Comparison of ENCODE assay signal across 23 cellular contexts in the genomic region with DNA sequence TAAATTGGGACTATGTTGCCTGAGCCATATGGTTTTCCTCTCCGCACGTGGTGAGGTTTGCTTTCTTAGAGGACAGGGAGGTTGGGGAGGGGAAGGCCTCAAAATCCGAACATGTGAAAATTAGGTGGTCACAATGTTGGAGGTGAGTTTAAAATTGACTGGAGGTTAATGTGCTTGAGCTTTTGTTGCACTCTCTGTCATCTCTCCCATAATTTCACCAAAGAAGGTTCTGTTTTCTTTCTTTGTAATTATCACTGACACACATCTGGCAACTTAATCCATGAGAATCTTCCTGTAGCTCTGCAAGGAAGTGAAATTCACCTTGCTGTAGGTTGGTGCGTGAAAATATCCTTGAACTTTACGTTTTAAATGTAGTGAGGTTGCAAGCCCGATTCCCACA.
DNase-seq lines count a peak whose midpoint lies in the region; ATAC-seq and TF ChIP-seq lines count a peak whose summit lies in the region.
"Had no signal": no experiment of that assay in that cellular context is flagged by ENCODE, and none has a peak within 500 bp of the region (broad histone marks: within the 10 kb centered on the region; RNA-seq: fewer than 3 reads in every experiment).

No MANE protein-coding gene starts in this region.

- intact Hi-C loops in IMR-90 (cut with micrococcal nuclease), result no loop called here

- dilution Hi-C loops in IMR-90 (cut with HindIII; ENCODE audit: low sequenced_read_pairs, unreplicated experiment), result no loop called here

- ATAC-seq in IMR-90 (ENCODE audit: low read depth) (no peak), SK-N-SH treated with all-trans-retinoic acid at 6 μM for 48 hours (peak; percentile 72), GM21529 (IDR thresholded peaks at IDR 0.05; ENCODE audit: unreplicated experiment) (no peak), HG03439 (IDR thresholded peaks at IDR 0.05; ENCODE audit: unreplicated experiment) (no peak), GM19397 (IDR thresholded peaks at IDR 0.05; ENCODE audit: unreplicated experiment) (no peak)
- ATAC-seq: HCT116, Panc1 had no signal

- no peak overlapping the region for H2AK9ac ChIP-seq in IMR-90 (replicated peaks; ENCODE audit: low read depth, low read length, poor library complexity)

- CTCF ChIA-PET in IMR-90 (lab: Yijun Ruan, JAX), result no interaction called here

- H2AK5ac ChIP-seq in IMR-90 (ENCODE audit: low read depth, low read length), result no peak overlapping the region
- peak overlapping the region; percentile 65 for H2AK5ac ChIP-seq in mesenchymal stem cell (ENCODE audit: low read length, severe bottlenecking)

- no CpG with 5 or more reads among the region's 6 CpGs for WGBS in IMR-90 (ENCODE audit: extremely low coverage in 2 of 2, insufficient read length in 1 of 2), 2 experiments
- whole genome bisulfite sequencing in mesenchymal stem cell, result 82% methylated on average over 5 of the region's 6 CpGs

- no peak overlapping the region for H4K5ac ChIP-seq in IMR-90 (ENCODE audit: low read depth, low read length)

- no peaks in the 10 kb centered on the region for H3K79me2 ChIP-seq in parathyroid adenoma

- peak overlapping the region; percentile 55; the same call in 1 of the 2 replicates for H3K4ac ChIP-seq in IMR-90 (ENCODE audit: low read depth, low read length)
- H3K4ac ChIP-seq in mesenchymal stem cell (ENCODE audit: low read depth in 1 of 2, low read length in 2 of 2), result no peak overlapping the region

- no peak overlapping the region for H3K4me2 ChIP-seq in IMR-90 (ENCODE audit: low read depth, low read length)
- H3K4me2 ChIP-seq in mesenchymal stem cell (ENCODE audit: low read length, poor library complexity, severe bottlenecking), result no peak overlapping the region
- H3K4me2 ChIP-seq in parathyroid adenoma (ENCODE audit: low read length), result no peak overlapping the region
- H3K4me2 ChIP-seq: BLaER1 had no signal

- H2BK120ac ChIP-seq in IMR-90 (ENCODE audit: low read depth, low read length) (no peak overlapping the region; the same call in 1 of the 2 replicates), mesenchymal stem cell (ENCODE audit: low read depth, low read length) (no peak overlapping the region)

- H3K14ac ChIP-seq in IMR-90 (replicated peaks; ENCODE audit: low read depth, low read length) (no peak overlapping the region), mesenchymal stem cell (ENCODE audit: low read length in 2 of 2) (peak overlapping the region in 1 of 2 experiments; percentile 57)

- no peaks in the 10 kb centered on the region for H3K36me3 ChIP-seq in IMR-90 (ENCODE audit: control insufficient read depth, insufficient read depth, low read length)
- no peaks in the 10 kb centered on the region for H3K36me3 ChIP-seq in mesenchymal stem cell (ENCODE audit: control insufficient read depth in 1 of 2, insufficient read depth in 2 of 2, low read depth in 1 of 2, low read length in 2 of 2)
- H3K36me3 ChIP-seq in parathyroid adenoma (ENCODE audit: control insufficient read depth, insufficient read depth, low read length), result no peaks in the 10 kb centered on the region
- H3K36me3 ChIP-seq: BLaER1 had no signal

- POLR2A ChIA-PET in IMR-90 (lab: Charles Lee; ENCODE audit: unreplicated experiment), result no interaction called here

- H3K27ac ChIP-seq in IMR-90 (ENCODE audit: insufficient read depth, low read length), result no peak overlapping the region
- H3K27ac ChIP-seq in mesenchymal stem cell (ENCODE audit: low read length, poor library complexity, severe bottlenecking), result no peak overlapping the region
- no peak overlapping the region for H3K27ac ChIP-seq in parathyroid adenoma
- H3K27ac ChIP-seq: BLaER1, SK-N-MC had no signal

- H4K91ac ChIP-seq in IMR-90 (ENCODE audit: insufficient read depth, low read depth, low read length) (no peak overlapping the region), mesenchymal stem cell (ENCODE audit: low read length) (no peak overlapping the region)

- no peak overlapping the region for H2BK15ac ChIP-seq in IMR-90 (ENCODE audit: low read depth, low read length)
- H2BK15ac ChIP-seq in mesenchymal stem cell (ENCODE audit: low read depth, poor library complexity, severe bottlenecking), result no peak overlapping the region

- no peaks in the 10 kb centered on the region for H4K20me1 ChIP-seq in IMR-90 (ENCODE audit: insufficient read depth, low read length)
- H4K20me1 ChIP-seq: BLaER1 had no signal

- H3K9ac ChIP-seq in IMR-90 (ENCODE audit: low read depth, low read length) (no peak overlapping the region), mesenchymal stem cell (ENCODE audit: low read length) (no peak overlapping the region), parathyroid adenoma (no peak overlapping the region)
- H3K9ac ChIP-seq: BLaER1 had no signal

- no peaks in the 10 kb centered on the region for H3K9me1 ChIP-seq in IMR-90 (ENCODE audit: insufficient read depth, low read length)

- no peak overlapping the region for H3K56ac ChIP-seq in IMR-90 (ENCODE audit: extremely low read depth, insufficient read depth, low read length)

- H3K4me3 ChIP-seq in IMR-90 (ENCODE audit: insufficient read depth, low read depth, low read length) (no peak overlapping the region), mesenchymal stem cell (ENCODE audit: insufficient read depth in 1 of 2, low read depth in 1 of 2, low read length in 2 of 2) (no peak overlapping the region), parathyroid adenoma (ENCODE audit: low read depth, low read length) (no peak overlapping the region)
- H3K4me3 ChIP-seq: BLaER1, SK-N-MC had no signal

- H3K18ac ChIP-seq in IMR-90 (ENCODE audit: low read depth, low read length), result no peak overlapping the region; the same call in 1 of the 2 replicates
- no peak overlapping the region for H3K18ac ChIP-seq in mesenchymal stem cell (ENCODE audit: low read depth in 1 of 2, low read length in 2 of 2)

- H3K27me3 ChIP-seq in IMR-90 (ENCODE audit: control insufficient read depth, insufficient read depth, low read length) (no peaks in the 10 kb centered on the region), mesenchymal stem cell (ENCODE audit: control insufficient read depth in 1 of 2, insufficient read depth in 1 of 2, low read length in 2 of 2) (no peaks in the 10 kb centered on the region), parathyroid adenoma (ENCODE audit: control insufficient read depth, insufficient read depth, low read length) (no peaks in the 10 kb centered on the region)
- H3K27me3 ChIP-seq: BLaER1 had no signal

- DNase-seq in IMR-90 (no peak), mesenchymal stem cell (no peak), kidney tubule cell (ENCODE audit: low spot score) (no peak)
- DNase-seq: CD4-positive, CD25-positive, alpha-beta regulatory T cell; DMS53; GOT3; Karpas-422; NCI-H1092 treated with DMSO at 0.1 percent for 48 hours; NCI-H1436; NCI-H187; NCI-H2171 treated with DMSO at 0.1 percent for 48 hours; NCI-H446 treated with DMSO at 0.1 percent for 48 hours; NCI-H526 treated with DMSO at 0.1 percent for 48 hours; SHP77 treated with DMSO at 0.1 percent for 48 hours had no signal

- H2BK5ac ChIP-seq in IMR-90 (ENCODE audit: low read depth, low read length, poor library complexity, severe bottlenecking) (no peak overlapping the region), mesenchymal stem cell (ENCODE audit: low read depth, low read length, poor library complexity, severe bottlenecking) (no peak overlapping the region)

- H2BK20ac ChIP-seq in IMR-90 (ENCODE audit: low read depth, low read length), result no peak overlapping the region

- no peak for TF ChIP-seq RAD21 in IMR-90 (IDR thresholded peaks at IDR 0.05; ENCODE audit: low read length)

- peak overlapping the region; percentile 23 to 89 for H2BK12ac ChIP-seq in mesenchymal stem cell (ENCODE audit: low read length in 2 of 2)

- H3K79me1 ChIP-seq in IMR-90 (ENCODE audit: low read depth in 1 of 2, low read length in 2 of 2) (no peaks in the 10 kb centered on the region), mesenchymal stem cell (replicated peaks; ENCODE audit: low read length, poor library complexity, severe bottlenecking) (no peaks in the 10 kb centered on the region)

- H3K9me3 ChIP-seq in IMR-90 (ENCODE audit: control insufficient read depth, insufficient read depth, low read length) (peaks cover 2% of the 10 kb centered on the region; the same call in 1 of the 2 replicates), mesenchymal stem cell (ENCODE audit: control insufficient read depth, low read length) (peaks cover 20% of the 10 kb centered on the region), parathyroid adenoma (ENCODE audit: control insufficient read depth, low read length) (no peaks in the 10 kb centered on the region)
- H3K9me3 ChIP-seq: BLaER1 had no signal

- H2AFZ ChIP-seq in IMR-90 (replicated peaks; ENCODE audit: low read length, poor library complexity) (no peak overlapping the region), mesenchymal stem cell (ENCODE audit: low read depth, low read length) (no peak overlapping the region), parathyroid adenoma (peak overlapping the region; percentile 49)

- no peak overlapping the region for H3K23ac ChIP-seq in IMR-90 (ENCODE audit: low read depth, low read length)
- H3K23ac ChIP-seq in mesenchymal stem cell (ENCODE audit: low read length in 2 of 2), result peak overlapping the region in 1 of 2 experiments; percentile 90

- in situ Hi-C loops in IMR-90 (cut with MboI; ENCODE audit: low sequenced_read_pairs), result no loop called here

- H4K8ac ChIP-seq in IMR-90 (ENCODE audit: low read depth in 2 of 2, low read length in 2 of 2) (no peak overlapping the region), mesenchymal stem cell (ENCODE audit: low read length) (no peak overlapping the region)

- no peak for TF ChIP-seq POLR2A in IMR-90 (IDR thresholded peaks at IDR 0.05; ENCODE audit: low read depth, low read length)

- H3K4me1 ChIP-seq in IMR-90 (ENCODE audit: control insufficient read depth, insufficient read depth, low read length) (no peaks in the 10 kb centered on the region), mesenchymal stem cell (ENCODE audit: control insufficient read depth, insufficient read depth, low read depth, low read length) (no peaks in the 10 kb centered on the region), parathyroid adenoma (no peaks in the 10 kb centered on the region)

- TF ChIP-seq CTCF in IMR-90 (conservative IDR thresholded peaks at IDR 0.05; ENCODE audit: low read depth, low read length), result no peak
- no peak for TF ChIP-seq CTCF in parathyroid adenoma (IDR thresholded peaks at IDR 0.05)

- BruUV-seq in IMR-90 (replicated peaks; lab: Mats Ljungman, UMichigan), result no TSS peak

TF ChIP-seq in SK-N-SH treated with all-trans-retinoic acid at 6 μM for 48 hours, 23 proteins besides CTCF, POLR2A, EP300 and RAD21:
- TF ChIP-seq ESRRG (CRISPR knock-in tag; IDR thresholded peaks at IDR 0.05) (no peak), ZNF70 (CRISPR knock-in tag; IDR thresholded peaks at IDR 0.05) (peak; percentile 89), OSR1 (CRISPR knock-in tag; IDR thresholded peaks at IDR 0.05) (no peak)
TF ChIP-seq in SK-N-SH treated with all-trans-retinoic acid at 6 μM for 48 hours: peak in this region for 1.
